In the genomic region with DNA sequence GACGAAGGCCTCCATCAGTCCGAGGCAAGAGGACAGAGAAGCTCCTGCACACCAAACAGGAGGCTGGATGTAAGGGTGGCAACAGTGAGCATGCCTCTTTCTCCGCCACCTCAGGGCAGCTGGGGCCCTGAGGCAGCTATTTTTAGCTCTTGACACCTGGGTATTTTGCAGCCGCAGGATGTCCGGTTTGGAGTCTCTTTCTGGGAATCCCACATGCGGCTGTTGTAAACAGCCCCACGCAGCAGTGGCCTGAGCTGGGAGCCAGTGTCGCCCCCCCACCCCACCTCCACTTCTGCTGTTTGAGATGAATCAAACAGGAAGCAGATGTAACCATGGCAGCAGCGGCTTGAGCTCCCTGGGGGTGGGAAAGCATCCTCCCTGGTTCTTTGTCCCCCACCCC, we compare ENCODE assay signal across 1 cellular context.
TF ChIP-seq lines count a peak whose summit lies in the region.

No MANE protein-coding gene starts in this region.

TF ChIP-seq in SK-N-SH, 30 proteins besides CTCF, POLR2A, EP300 and RAD21:
- no peak for TF ChIP-seq PBX3 (IDR thresholded peaks at IDR 0.05)
- TF ChIP-seq RFX5 (IDR thresholded peaks at IDR 0.05; ENCODE audit: low read length), result no peak
- TF ChIP-seq, protein P1, sequence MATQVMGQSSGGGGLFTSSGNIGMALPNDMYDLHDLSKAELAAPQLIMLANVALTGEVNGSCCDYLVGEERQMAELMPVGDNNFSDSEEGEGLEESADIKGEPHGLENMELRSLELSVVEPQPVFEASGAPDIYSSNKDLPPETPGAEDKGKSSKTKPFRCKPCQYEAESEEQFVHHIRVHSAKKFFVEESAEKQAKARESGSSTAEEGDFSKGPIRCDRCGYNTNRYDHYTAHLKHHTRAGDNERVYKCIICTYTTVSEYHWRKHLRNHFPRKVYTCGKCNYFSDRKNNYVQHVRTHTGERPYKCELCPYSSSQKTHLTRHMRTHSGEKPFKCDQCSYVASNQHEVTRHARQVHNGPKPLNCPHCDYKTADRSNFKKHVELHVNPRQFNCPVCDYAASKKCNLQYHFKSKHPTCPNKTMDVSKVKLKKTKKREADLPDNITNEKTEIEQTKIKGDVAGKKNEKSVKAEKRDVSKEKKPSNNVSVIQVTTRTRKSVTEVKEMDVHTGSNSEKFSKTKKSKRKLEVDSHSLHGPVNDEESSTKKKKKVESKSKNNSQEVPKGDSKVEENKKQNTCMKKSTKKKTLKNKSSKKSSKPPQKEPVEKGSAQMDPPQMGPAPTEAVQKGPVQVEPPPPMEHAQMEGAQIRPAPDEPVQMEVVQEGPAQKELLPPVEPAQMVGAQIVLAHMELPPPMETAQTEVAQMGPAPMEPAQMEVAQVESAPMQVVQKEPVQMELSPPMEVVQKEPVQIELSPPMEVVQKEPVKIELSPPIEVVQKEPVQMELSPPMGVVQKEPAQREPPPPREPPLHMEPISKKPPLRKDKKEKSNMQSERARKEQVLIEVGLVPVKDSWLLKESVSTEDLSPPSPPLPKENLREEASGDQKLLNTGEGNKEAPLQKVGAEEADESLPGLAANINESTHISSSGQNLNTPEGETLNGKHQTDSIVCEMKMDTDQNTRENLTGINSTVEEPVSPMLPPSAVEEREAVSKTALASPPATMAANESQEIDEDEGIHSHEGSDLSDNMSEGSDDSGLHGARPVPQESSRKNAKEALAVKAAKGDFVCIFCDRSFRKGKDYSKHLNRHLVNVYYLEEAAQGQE (IDR thresholded peaks at IDR 0.05; ENCODE audit: low read depth, low read length), result no peak
- no peak for TF ChIP-seq YY1 (IDR thresholded peaks at IDR 0.05; ENCODE audit: low read depth)
- TF ChIP-seq EZH2phosphoT487 (IDR thresholded peaks at IDR 0.05; ENCODE audit: borderline replicate concordance, low read depth), result no peak
- no peak for TF ChIP-seq FOSL2 (IDR thresholded peaks at IDR 0.05; ENCODE audit: borderline replicate concordance, low read depth)
- TF ChIP-seq TAF1 (IDR thresholded peaks at IDR 0.05; ENCODE audit: borderline replicate concordance, low read depth, low read length), result no peak
- TF ChIP-seq FOXJ3 (CRISPR knock-in tag; IDR thresholded peaks at IDR 0.05), result no peak
- TF ChIP-seq TEAD4 (IDR thresholded peaks at IDR 0.05; ENCODE audit: borderline replicate concordance, insufficient read depth), result no peak
- no peak for TF ChIP-seq IRF3 (IDR thresholded peaks at IDR 0.05; ENCODE audit: low read depth, low read length)
- TF ChIP-seq, protein P2, sequence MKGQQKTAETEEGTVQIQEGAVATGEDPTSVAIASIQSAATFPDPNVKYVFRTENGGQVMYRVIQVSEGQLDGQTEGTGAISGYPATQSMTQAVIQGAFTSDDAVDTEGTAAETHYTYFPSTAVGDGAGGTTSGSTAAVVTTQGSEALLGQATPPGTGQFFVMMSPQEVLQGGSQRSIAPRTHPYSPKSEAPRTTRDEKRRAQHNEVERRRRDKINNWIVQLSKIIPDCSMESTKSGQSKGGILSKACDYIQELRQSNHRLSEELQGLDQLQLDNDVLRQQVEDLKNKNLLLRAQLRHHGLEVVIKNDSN (IDR thresholded peaks at IDR 0.05; ENCODE audit: borderline replicate concordance, low read depth), result no peak
- no peak for TF ChIP-seq RXRA (IDR thresholded peaks at IDR 0.05; ENCODE audit: borderline replicate concordance, low read depth)
- TF ChIP-seq NFIC (IDR thresholded peaks at IDR 0.05; ENCODE audit: borderline replicate concordance), result no peak
- TF ChIP-seq CHD2 (IDR thresholded peaks at IDR 0.05; ENCODE audit: low read length, partially characterized antibody), result no peak
- TF ChIP-seq ZBTB33 (IDR thresholded peaks at IDR 0.05; ENCODE audit: borderline replicate concordance, low read depth), result no peak
- TF ChIP-seq ELF1 (IDR thresholded peaks at IDR 0.05), result no peak
- no peak for TF ChIP-seq NRF1 (IDR thresholded peaks at IDR 0.05; ENCODE audit: low read depth, low read length)
